34 cellular contexts compared by ENCODE assay signal in genomic region chr1:103123321-103123720, GRCh38. TPM values are rescaled to one million over a fixed set of nuclear protein-coding genes. Genes with fewer than 3 reads are reported as not detected.
"Had no signal": no experiment of that assay in that cellular context is flagged by ENCODE, and none has a peak within 500 bp of the region (broad histone marks: within the 10 kb centered on the region; RNA-seq: fewer than 3 reads in every experiment).

No MANE protein-coding gene starts in this region.

- H3K4me3 Mint-ChIP-seq: naive thymus-derived CD4-positive, alpha-beta T cell; natural killer cell; nephron; neural progenitor cell; stimulated activated memory B cell treated with anti-CD40 and anti-IgM and Interleukin-4, amounts not matched to agents 10 μg/mL and 1 μg/mL and 100 μg/mL, for 72 hours; stimulated activated naive CD8-positive, alpha-beta T cell treated with anti-CD3 and anti-CD28 coated beads, Interleukin-15, amount 100 ng/mL, for 72 hours had no signal

- H3K4me3 ChIP-seq: neural progenitor cell, ovary, psoas muscle, right lobe of liver, sigmoid colon, skin epidermis, smooth muscle cell, spleen, thoracic aorta, thyroid gland, tibial nerve, upper lobe of left lung, vagina had no signal

- H3K27me3 ChIP-seq: neural progenitor cell, ovary, right lobe of liver, sigmoid colon, spleen, thyroid gland, tibial nerve, upper lobe of left lung, vagina had no signal

- H3K27me3 Mint-ChIP-seq: naive thymus-derived CD4-positive, alpha-beta T cell; progenitor cell of endocrine pancreas; stimulated activated memory B cell treated with anti-CD40 and anti-IgM and Interleukin-4, amounts not matched to agents 10 μg/mL and 1 μg/mL and 100 μg/mL, for 72 hours; stimulated activated naive CD8-positive, alpha-beta T cell treated with anti-CD3 and anti-CD28 coated beads, Interleukin-15, amount 100 ng/mL, for 72 hours had no signal

- FAIRE-seq: urothelium cell line had no signal

- H3K36me3 Mint-ChIP-seq: naive thymus-derived CD4-positive, alpha-beta T cell; natural killer cell; neural progenitor cell; stimulated activated memory B cell treated with anti-CD40 and anti-IgM and Interleukin-4, amounts not matched to agents 10 μg/mL and 1 μg/mL and 100 μg/mL, for 72 hours had no signal

- DNase-seq: naive thymus-derived CD4-positive, alpha-beta T cell; natural killer cell; occipital lobe; ovary; posterior cingulate gyrus; psoas muscle; right cardiac atrium; right lobe of liver; sigmoid colon; spleen; stimulated activated CD4-positive, alpha-beta T cell treated with anti-CD3 and anti-CD28 coated beads, Interleukin-12 subunit alpha, Interleukin-12 subunit beta, amount 100 ng/mL, for 4 hours; stimulated activated CD4-positive, alpha-beta T cell treated with anti-CD3 and anti-CD28 coated beads, Interleukin-1b, Interleukin-23, amount 100 ng/mL, for 48 hours; stimulated activated CD4-positive, alpha-beta T cell treated with anti-CD3 and anti-CD28 coated beads, Interleukin-4, amount 100 ng/mL, for 1 hour; stimulated activated CD4-positive, alpha-beta T cell treated with anti-CD3 and anti-CD28 coated beads, Interleukin-4, amount 100 ng/mL, for 4 hours; stimulated activated CD8-positive, alpha-beta memory T cell treated with anti-CD3 and anti-CD28 coated beads, Interleukin-4, amount 100 ng/mL, for 48 hours; stimulated activated naive CD4-positive, alpha-beta T cell; stimulated activated naive CD8-positive, alpha-beta T cell treated with anti-CD3 and anti-CD28 coated beads, Interleukin-15, amount 100 ng/mL, for 72 hours; stimulated activated naive CD8-positive, alpha-beta T cell treated with anti-CD3 and anti-CD28 coated beads, Interleukin-15, Interleukin-2, amounts not matched to agents 100 U/mL and 50 U/mL, for 24 hours; substantia nigra; thyroid gland; trophoblast cell; upper lobe of left lung had no signal

- H3K9me3 Mint-ChIP-seq: nephron; stimulated activated memory B cell treated with anti-CD40 and anti-IgM and Interleukin-4, amounts not matched to agents 10 μg/mL and 1 μg/mL and 100 μg/mL, for 72 hours; stimulated activated naive CD8-positive, alpha-beta T cell treated with anti-CD3 and anti-CD28 coated beads, Interleukin-15, amount 100 ng/mL, for 72 hours had no signal

- H3K4me2 ChIP-seq: neural progenitor cell, smooth muscle cell had no signal

- H3K79me2 ChIP-seq: parathyroid adenoma had no signal

- H3K36me3 ChIP-seq: neural progenitor cell, ovary, right lobe of liver, sigmoid colon, spleen, thoracic aorta, thyroid gland, tibial nerve, upper lobe of left lung, vagina had no signal

- H3K4me1 ChIP-seq: neural progenitor cell, parathyroid adenoma, psoas muscle, right lobe of liver, sigmoid colon, spleen, thyroid gland, tibial nerve, upper lobe of left lung, vagina had no signal

- H3K27ac ChIP-seq: neural progenitor cell, ovary, parathyroid adenoma, psoas muscle, right lobe of liver, sigmoid colon, skin epidermis, spleen, thoracic aorta, thyroid gland, tibial nerve, upper lobe of left lung, vagina had no signal

- H3K4me1 Mint-ChIP-seq: naive thymus-derived CD4-positive, alpha-beta T cell; natural killer cell; nephron; neural progenitor cell; stimulated activated memory B cell treated with anti-CD40 and anti-IgM and Interleukin-4, amounts not matched to agents 10 μg/mL and 1 μg/mL and 100 μg/mL, for 72 hours; stimulated activated naive CD8-positive, alpha-beta T cell treated with anti-CD3 and anti-CD28 coated beads, Interleukin-15, amount 100 ng/mL, for 72 hours had no signal

- H2AFZ ChIP-seq: neural progenitor cell, parathyroid adenoma had no signal

- H3K9me3 ChIP-seq: ovary, psoas muscle, right lobe of liver, sigmoid colon, thoracic aorta, thyroid gland, tibial nerve, upper lobe of left lung, vagina had no signal

- H3K27ac Mint-ChIP-seq: naive thymus-derived CD4-positive, alpha-beta T cell; natural killer cell; nephron; neural progenitor cell; progenitor cell of endocrine pancreas; stimulated activated memory B cell treated with anti-CD40 and anti-IgM and Interleukin-4, amounts not matched to agents 10 μg/mL and 1 μg/mL and 100 μg/mL, for 72 hours; stimulated activated naive CD8-positive, alpha-beta T cell treated with anti-CD3 and anti-CD28 coated beads, Interleukin-15, amount 100 ng/mL, for 72 hours had no signal

- H3K9ac ChIP-seq: neural progenitor cell, parathyroid adenoma had no signal

RNA-seq across cellular contexts. Expression of gene COL11A1, which starts 15.0 kb away (rescaled TPM):
- total RNA-seq: naive thymus-derived CD4-positive, alpha-beta T cell; natural killer cell; right cardiac atrium; ureter; vagina had no signal
- polyA plus RNA-seq: naive thymus-derived CD4-positive, alpha-beta T cell had no signal
